Comparison of ENCODE assay signal across 15 cellular contexts in the genomic region with DNA sequence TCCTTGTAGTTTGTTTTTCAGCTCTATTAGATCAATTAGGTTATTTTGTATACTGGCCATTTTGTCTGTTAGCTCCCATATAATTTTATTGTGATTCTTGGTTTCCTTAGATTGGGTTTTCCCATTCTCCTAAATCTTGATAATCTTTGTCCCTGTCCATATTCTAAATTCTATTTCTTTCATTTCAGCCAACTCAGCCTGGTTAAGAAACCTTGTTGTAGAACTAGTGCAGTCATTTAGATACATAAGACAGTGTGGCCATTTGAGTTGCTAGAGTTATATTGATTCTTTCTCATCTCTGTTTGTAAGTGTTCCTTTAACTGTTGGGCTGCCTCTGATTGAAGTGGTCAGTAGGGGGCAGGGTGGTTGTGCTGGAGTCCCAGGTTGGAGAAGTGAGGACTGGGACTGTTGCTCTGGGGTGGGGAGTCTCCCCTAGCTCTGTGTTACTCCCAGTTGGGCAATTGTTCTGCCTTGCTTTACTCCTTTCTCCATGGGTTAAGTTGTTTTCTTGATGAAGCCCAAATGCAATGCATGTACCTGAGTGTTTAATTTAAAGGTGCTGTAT.
A peak's percentile ranks its signal among the peaks of the same experiment; 100 is the strongest.
DNase-seq lines count a peak whose midpoint lies in the region; ATAC-seq and TF ChIP-seq lines count a peak whose summit lies in the region.
"Had no signal": no experiment of that assay in that cellular context is flagged by ENCODE, and none has a peak within 500 bp of the region (broad histone marks: within the 10 kb centered on the region; RNA-seq: fewer than 3 reads in every experiment).

No MANE protein-coding gene starts in this region.

- H3K9ac ChIP-seq in KMS-11 = no peak overlapping the region

- no peaks in the 10 kb centered on the region for H3K27me3 ChIP-seq in KMS-11 (ENCODE audit: insufficient read depth, low read depth)
- H3K27me3 ChIP-seq in WERI-Rb-1 (ENCODE audit: insufficient read depth, low read depth, severe bottlenecking) = peaks cover 2% of the 10 kb centered on the region
- H3K27me3 ChIP-seq: SJCRH30, suprapubic skin had no signal

- TF ChIP-seq CTCF in GM10266 (IDR thresholded peaks at IDR 0.05; ENCODE audit: control insufficient read depth, insufficient read depth, low read depth, missing control alignments) (peak; percentile 24), KMS-11 (conservative IDR thresholded peaks at IDR 0.05; ENCODE audit: low read depth, low read length) (peak; percentile 61), WERI-Rb-1 (IDR thresholded peaks at IDR 0.05; ENCODE audit: low read depth, low read length) (peak; percentile 77)

- peak; percentile 74 for ATAC-seq in left lobe of liver
- ATAC-seq in GM19328 (IDR thresholded peaks at IDR 0.05; ENCODE audit: unreplicated experiment) = no peak

- H2AFZ ChIP-seq in KMS-11 (ENCODE audit: low read depth) = no peak overlapping the region

- DNase-seq in GM10266 (ENCODE audit: extremely low spot score) = no peak
- peak; percentile 67 for DNase-seq in WERI-Rb-1
- no peak for DNase-seq in left lobe of liver (ENCODE audit: low spot score)
- no peak for DNase-seq in AG20443 (ENCODE audit: low spot score)
- no peak for DNase-seq in NCI-H1694 (lab: John Stamatoyannopoulos, UW)
- no peak for DNase-seq in T-helper 1 cell
- DNase-seq: activated CD4-positive, alpha-beta T cell treated with anti-CD3 and anti-CD28 coated beads for 1 hour; activated effector memory CD4-positive, alpha-beta T cell treated with anti-CD3 and anti-CD28 coated beads, Interleukin-2, amount 50 U/mL, for 16 hours; Caco-2; NCI-H446 treated with DMSO at 0.1 percent for 48 hours had no signal

- H3K9me3 ChIP-seq in WERI-Rb-1 (ENCODE audit: severe bottlenecking) = no peaks in the 10 kb centered on the region
- H3K9me3 ChIP-seq: Caco-2, SJCRH30, suprapubic skin had no signal

- no peaks in the 10 kb centered on the region for H4K20me1 ChIP-seq in KMS-11 (ENCODE audit: insufficient read depth)

- H3K79me2 ChIP-seq in KMS-11 (ENCODE audit: insufficient read depth, low read depth) = no peaks in the 10 kb centered on the region

- H3K27ac ChIP-seq in KMS-11 (no peak overlapping the region), WERI-Rb-1 (no peak overlapping the region)
- H3K27ac ChIP-seq: epithelial cell of prostate, SJCRH30, suprapubic skin had no signal

- no peaks in the 10 kb centered on the region for H3K36me3 ChIP-seq in KMS-11 (ENCODE audit: insufficient read depth)
- H3K36me3 ChIP-seq in WERI-Rb-1 = no peaks in the 10 kb centered on the region
- H3K36me3 ChIP-seq: SJCRH30, suprapubic skin had no signal

- no peak overlapping the region for H3K4me2 ChIP-seq in KMS-11

- no peaks in the 10 kb centered on the region for H3K4me1 ChIP-seq in KMS-11 (ENCODE audit: low read depth, poor library complexity, severe bottlenecking)
- H3K4me1 ChIP-seq: Caco-2, SJCRH30, suprapubic skin had no signal

- no peak overlapping the region for H3K4me3 ChIP-seq in KMS-11 (IDR thresholded peaks at IDR 0.05; ENCODE audit: insufficient read depth, low read depth, low read length)
- no peak overlapping the region for H3K4me3 ChIP-seq in WERI-Rb-1 (ENCODE audit: low read depth, low read length)
- H3K4me3 ChIP-seq: SJCRH30, suprapubic skin had no signal

Comparison
In these comparisons a context has a peak if more than half of its experiments do, and no peak if none do; other contexts are left out.
1. CTCF ChIP-seq: peak in every context shown above with its lines; median percentile 77 in WERI-Rb-1; 61 in KMS-11; 24 in GM10266.